In the genomic region with DNA sequence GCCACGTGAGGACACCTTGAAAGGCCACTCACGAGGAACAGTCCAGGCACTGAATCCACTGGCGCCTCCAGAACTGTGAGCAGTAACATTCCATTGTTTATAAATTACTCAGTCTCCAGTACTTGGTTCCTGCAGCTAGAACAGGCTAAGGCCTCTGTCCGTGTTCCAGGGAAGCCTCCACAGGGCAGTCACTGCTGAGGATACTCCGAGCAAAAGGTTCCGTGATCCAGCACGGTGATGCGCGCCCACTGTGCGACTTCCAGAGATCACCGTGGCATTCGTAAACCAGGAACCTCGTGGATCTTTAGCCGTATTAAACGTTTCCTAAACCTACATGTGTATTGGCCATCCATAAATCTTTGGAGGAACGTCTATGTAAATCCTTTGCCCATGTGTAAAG, we compare ENCODE assay signal across 35 cellular contexts. TPM values are rescaled to one million over a fixed set of nuclear protein-coding genes. Genes with fewer than 3 reads are reported as not detected.
"Had no signal": no experiment of that assay in that cellular context is flagged by ENCODE, and none has a peak within 500 bp of the region (broad histone marks: within the 10 kb centered on the region; RNA-seq: fewer than 3 reads in every experiment).

No MANE protein-coding gene starts in this region.

- H3K36me3 Mint-ChIP-seq: activated CD4-positive, alpha-beta memory T cell treated with anti-CD3 and anti-CD28 coated beads for 36 hours; activated naive CD4-positive, alpha-beta T cell treated with anti-CD3 and anti-CD28 coated beads, Interleukin-2, amount 50 U/mL, for 72 hours; activated naive CD8-positive, alpha-beta T cell treated with anti-CD3 and anti-CD28 coated beads for 36 hours had no signal

- H3K4me1 ChIP-seq: adrenal gland, body of pancreas, breast epithelium had no signal

- H3K27me3 Mint-ChIP-seq: activated B cell treated with CpG ODN at 0.5 μM for 24 hours; activated CD4-positive, alpha-beta memory T cell treated with anti-CD3 and anti-CD28 coated beads for 36 hours; activated CD4-positive, alpha-beta T cell treated with anti-CD3 and anti-CD28 coated beads, Interleukin-2, amount 10 ng/mL, durations not matched to agents 24 days and 14 days; activated naive CD8-positive, alpha-beta T cell treated with anti-CD3 and anti-CD28 coated beads for 36 hours had no signal

- H3K4me1 Mint-ChIP-seq: activated B cell treated with CpG ODN at 0.5 μM for 24 hours; activated CD4-positive, alpha-beta T cell treated with anti-CD3 and anti-CD28 coated beads, Interleukin-2, amount 10 ng/mL, durations not matched to agents 24 days and 14 days; activated naive CD8-positive, alpha-beta T cell treated with anti-CD3 and anti-CD28 coated beads for 36 hours; activated T-helper 17 cell treated with anti-CD3 and anti-CD28 coated beads, Interleukin-2, amount 50 U/mL, for 72 hours had no signal

- ATAC-seq: activated CD8-positive, alpha-beta T cell treated with anti-CD3 and anti-CD28 coated beads for 36 hours; activated naive CD4-positive, alpha-beta T cell treated with anti-CD3 and anti-CD28 coated beads, Interleukin-2, amount 50 U/mL, for 72 hours; activated T-cell treated with anti-CD3 and anti-CD28 coated beads, Interleukin-2, amount 50 U/mL, for 4 hours; activated T-cell treated with anti-CD3 and anti-CD28 coated beads, Interleukin-2, amount 50 U/mL, for 72 hours; activated T-helper 17 cell treated with anti-CD3 and anti-CD28 coated beads, Interleukin-2, amount 50 U/mL, for 72 hours; body of pancreas had no signal

- H3K36me3 ChIP-seq: adrenal gland, brain microvascular endothelial cell, breast epithelium had no signal

- H3K4me3 ChIP-seq: adrenal gland, body of pancreas, breast epithelium had no signal

- H3K27ac Mint-ChIP-seq: activated B cell treated with CpG ODN at 0.5 μM for 24 hours; activated CD4-positive, alpha-beta memory T cell treated with anti-CD3 and anti-CD28 coated beads for 36 hours; activated CD4-positive, alpha-beta T cell treated with anti-CD3 and anti-CD28 coated beads, Interleukin-2, amount 10 ng/mL, durations not matched to agents 24 days and 14 days; activated CD8-positive, alpha-beta T cell treated with anti-CD3 and anti-CD28 coated beads for 36 hours; activated naive CD4-positive, alpha-beta T cell treated with anti-CD3 and anti-CD28 coated beads for 36 hours; activated naive CD4-positive, alpha-beta T cell treated with anti-CD3 and anti-CD28 coated beads, Interleukin-2, amount 50 U/mL, for 72 hours; activated naive CD8-positive, alpha-beta T cell treated with anti-CD3 and anti-CD28 coated beads for 36 hours; activated T-cell treated with anti-CD3 and anti-CD28 coated beads, Interleukin-2, amount 50 U/mL, for 72 hours; activated T-helper 1 cell treated with anti-CD3 and anti-CD28 coated beads, Interleukin-12 subunit alpha, Interleukin-12 subunit beta, Interleukin-2, Interleukin-4 antibody, amounts not matched to agents 30 ng/mL and 10 ng/mL and 1 ng/mL, durations not matched to agents 14 hours and 24 hours and 36 hours; activated T-helper 17 cell treated with anti-CD3 and anti-CD28 coated beads, Interleukin-2, amount 50 U/mL, for 72 hours; T-helper 1 cell treated with Interleukin-12 subunit alpha and Interleukin-12 subunit beta and Interleukin-4 antibody, amounts not matched to agents 30 μg/mL and 1 μg/mL, for 36 hours; T-helper 2 cell treated with Interferon-gamma antibody and Interleukin-4, amounts not matched to agents 5 μg/mL and 100 μg/mL, for 36 hours had no signal

- H3K27me3 ChIP-seq: body of pancreas, brain microvascular endothelial cell had no signal

- H3K4me3 Mint-ChIP-seq: activated B cell treated with CpG ODN at 0.5 μM for 24 hours; activated CD4-positive, alpha-beta memory T cell treated with anti-CD3 and anti-CD28 coated beads for 36 hours; activated CD4-positive, alpha-beta T cell treated with anti-CD3 and anti-CD28 coated beads, Interleukin-2, amount 10 ng/mL, durations not matched to agents 24 days and 14 days; activated CD8-positive, alpha-beta T cell treated with anti-CD3 and anti-CD28 coated beads for 36 hours; activated naive CD4-positive, alpha-beta T cell treated with anti-CD3 and anti-CD28 coated beads for 36 hours; activated naive CD8-positive, alpha-beta T cell treated with anti-CD3 and anti-CD28 coated beads for 36 hours; activated T-cell treated with anti-CD3 and anti-CD28 coated beads, Interleukin-2, amount 50 U/mL, for 4 hours; activated T-cell treated with anti-CD3 and anti-CD28 coated beads, Interleukin-2, amount 50 U/mL, for 72 hours; activated T-helper 1 cell treated with anti-CD3 and anti-CD28 coated beads, Interleukin-12 subunit alpha, Interleukin-12 subunit beta, Interleukin-2, Interleukin-4 antibody, amounts not matched to agents 30 ng/mL and 10 ng/mL and 1 ng/mL, durations not matched to agents 14 hours and 24 hours and 36 hours; activated T-helper 17 cell treated with anti-CD3 and anti-CD28 coated beads, Interleukin-2, amount 50 U/mL, for 72 hours; T-helper 1 cell treated with Interleukin-12 subunit alpha and Interleukin-12 subunit beta and Interleukin-4 antibody, amounts not matched to agents 30 μg/mL and 1 μg/mL, for 36 hours; T-helper 2 cell treated with Interferon-gamma antibody and Interleukin-4, amounts not matched to agents 5 μg/mL and 100 μg/mL, for 36 hours had no signal

- H3K27ac ChIP-seq: adrenal gland, body of pancreas, brain microvascular endothelial cell, breast epithelium, VCaP had no signal

- H3K9me3 ChIP-seq: adrenal gland, body of pancreas had no signal

- H3K9me3 Mint-ChIP-seq: activated B cell treated with CpG ODN at 0.5 μM for 24 hours; activated CD4-positive, alpha-beta memory T cell treated with anti-CD3 and anti-CD28 coated beads for 36 hours; activated CD4-positive, alpha-beta T cell treated with anti-CD3 and anti-CD28 coated beads, Interleukin-2, amount 10 ng/mL, durations not matched to agents 24 days and 14 days; activated CD8-positive, alpha-beta T cell treated with anti-CD3 and anti-CD28 coated beads for 36 hours; activated naive CD4-positive, alpha-beta T cell treated with anti-CD3 and anti-CD28 coated beads for 36 hours; activated naive CD4-positive, alpha-beta T cell treated with anti-CD3 and anti-CD28 coated beads, Interleukin-2, amount 50 U/mL, for 72 hours; activated naive CD8-positive, alpha-beta T cell treated with anti-CD3 and anti-CD28 coated beads for 36 hours; activated T-cell treated with anti-CD3 and anti-CD28 coated beads, Interleukin-2, amount 50 U/mL, for 4 hours; activated T-cell treated with anti-CD3 and anti-CD28 coated beads, Interleukin-2, amount 50 U/mL, for 72 hours; activated T-helper 1 cell treated with anti-CD3 and anti-CD28 coated beads, Interleukin-12 subunit alpha, Interleukin-12 subunit beta, Interleukin-2, Interleukin-4 antibody, amounts not matched to agents 30 ng/mL and 10 ng/mL and 1 ng/mL, durations not matched to agents 14 hours and 24 hours and 36 hours; activated T-helper 17 cell treated with anti-CD3 and anti-CD28 coated beads, Interleukin-2, amount 50 U/mL, for 72 hours; T-helper 1 cell treated with Interleukin-12 subunit alpha and Interleukin-12 subunit beta and Interleukin-4 antibody, amounts not matched to agents 30 μg/mL and 1 μg/mL, for 36 hours; T-helper 2 cell treated with Interferon-gamma antibody and Interleukin-4, amounts not matched to agents 5 μg/mL and 100 μg/mL, for 36 hours had no signal

- DNase-seq: activated B cell treated with CpG ODN at 0.5 μM for 24 hours; activated CD4-positive, alpha-beta memory T cell treated with anti-CD3 and anti-CD28 coated beads for 36 hours; activated CD4-positive, alpha-beta T cell treated with anti-CD3 and anti-CD28 coated beads for 4 hours; activated CD4-positive, alpha-beta T cell treated with anti-CD3 and anti-CD28 coated beads, Interleukin-2, amount 10 ng/mL, durations not matched to agents 24 days and 14 days; activated CD4-positive, alpha-beta T cell treated with anti-CD3 and anti-CD28 coated beads, Interleukin-2, amount 50 U/mL, for 1 hour; activated CD4-positive, alpha-beta T cell treated with anti-CD3 and anti-CD28 coated beads, Interleukin-2, amount 50 U/mL, for 4 hours; activated CD4-positive, CD25-positive, alpha-beta regulatory T cell treated with anti-CD3 and anti-CD28 coated beads, Interleukin-2, amount 50 U/mL, for 72 hours; activated CD8-positive, alpha-beta memory T cell treated with anti-CD3 and anti-CD28 coated beads, Interleukin-2, amount 50 U/mL, for 4 hours; activated CD8-positive, alpha-beta T cell treated with anti-CD3 and anti-CD28 coated beads for 36 hours; activated effector memory CD4-positive, alpha-beta T cell treated with anti-CD3 and anti-CD28 coated beads, Interleukin-2, amount 50 U/mL, for 16 hours; activated gamma-delta T cell treated with Interleukin-2 at 50 U/mL for 16 hours; activated naive CD4-positive, alpha-beta T cell; activated naive CD4-positive, alpha-beta T cell treated with anti-CD3 and anti-CD28 coated beads for 36 hours; activated naive CD4-positive, alpha-beta T cell treated with anti-CD3 and anti-CD28 coated beads, Interleukin-2, amount 50 U/mL, for 16 hours; activated naive CD8-positive, alpha-beta T cell treated with anti-CD3 and anti-CD28 coated beads for 36 hours; activated T-cell treated with anti-CD3 and anti-CD28 coated beads for 4 hours; activated T-cell treated with anti-CD3 and anti-CD28 coated beads, Interleukin-2, amount 50 U/mL, for 1 hour; activated T-cell treated with anti-CD3 and anti-CD28 coated beads, Interleukin-2, amount 50 U/mL, for 4 hours; activated T-cell treated with anti-CD3 and anti-CD28 coated beads, Interleukin-2, amount 50 U/mL, for 72 hours; adrenal gland; amniotic stem cell; aorta; body of pancreas; brain microvascular endothelial cell; central memory CD4-positive, alpha-beta T cell; T-helper 1 cell; T-helper 2 cell; T-helper 9 cell had no signal

RNA-seq across cellular contexts. Expression of a gene that starts 51.5 kb away (rescaled TPM):
- total RNA-seq: activated B cell treated with CpG ODN at 0.5 μM for 24 hours; activated CD4-positive, alpha-beta memory T cell treated with anti-CD3 and anti-CD28 coated beads for 36 hours; activated CD4-positive, alpha-beta T cell treated with anti-CD3 and anti-CD28 coated beads, Interleukin-2, amount 10 ng/mL, durations not matched to agents 24 days and 14 days; activated CD8-positive, alpha-beta T cell treated with anti-CD3 and anti-CD28 coated beads for 36 hours; activated naive CD4-positive, alpha-beta T cell treated with anti-CD3 and anti-CD28 coated beads for 36 hours; activated naive CD4-positive, alpha-beta T cell treated with anti-CD3 and anti-CD28 coated beads, Interleukin-2, amount 50 U/mL, for 72 hours; activated naive CD8-positive, alpha-beta T cell treated with anti-CD3 and anti-CD28 coated beads for 36 hours; activated T-cell treated with anti-CD3 and anti-CD28 coated beads, Interleukin-2, amount 50 U/mL, for 4 hours; activated T-cell treated with anti-CD3 and anti-CD28 coated beads, Interleukin-2, amount 50 U/mL, for 72 hours; activated T-helper 1 cell treated with anti-CD3 and anti-CD28 coated beads, Interleukin-12 subunit alpha, Interleukin-12 subunit beta, Interleukin-2, Interleukin-4 antibody, amounts not matched to agents 30 ng/mL and 10 ng/mL and 1 ng/mL, durations not matched to agents 14 hours and 24 hours and 36 hours; activated T-helper 17 cell treated with anti-CD3 and anti-CD28 coated beads, Interleukin-2, amount 50 U/mL, for 72 hours; body of pancreas; breast epithelium had no signal
